9 cellular contexts compared by ENCODE assay signal in genomic region chr19:12872941-12873890, GRCh38. TPM values are rescaled to one million over a fixed set of nuclear protein-coding genes. Genes with fewer than 3 reads are reported as not detected.
DNase-seq lines count a peak whose midpoint lies in the region; FAIRE-seq and TF ChIP-seq lines count a peak whose summit lies in the region.
"Had no signal": no experiment of that assay in that cellular context is flagged by ENCODE, and none has a peak within 500 bp of the region (broad histone marks: within the 10 kb centered on the region; RNA-seq: fewer than 3 reads in every experiment).

No MANE protein-coding gene starts in this region.

- intact Hi-C loops in ascending aorta (cut with DNase I), result no loop called here

- H3K4me1 ChIP-seq in liver (ENCODE audit: control insufficient read depth in 4 of 4, insufficient read depth in 4 of 4, low read length in 3 of 4) (peaks cover 0 to 6% (median 3%) of the 10 kb centered on the region in 4 donors), thymus (ENCODE audit: control insufficient read depth, insufficient read depth, low read length) (no peaks in the 10 kb centered on the region), ascending aorta (peaks cover 0 to 2% of the 10 kb centered on the region in 2 donors)

- TF ChIP-seq CTCF in cardiac fibroblast (IDR thresholded peaks at IDR 0.05; ENCODE audit: low read depth, low read length) (no peak), liver (IDR thresholded peaks at IDR 0.05; ENCODE audit: low read depth, low read length, missing input control) (no peak), ascending aorta (IDR thresholded peaks at IDR 0.05) (no peak)

- no peaks in the 10 kb centered on the region for H3K9me3 ChIP-seq in liver (ENCODE audit: control insufficient read depth in 4 of 4, low read length in 3 of 4)
- H3K9me3 ChIP-seq in thymus (ENCODE audit: control insufficient read depth), result no peaks in the 10 kb centered on the region
- H3K9me3 ChIP-seq in ascending aorta, result no peaks in the 10 kb centered on the region

- peaks cover 0 to 10% (median 6%) of the 10 kb centered on the region in 4 donors for H3K36me3 ChIP-seq in liver (ENCODE audit: control insufficient read depth in 4 of 4, insufficient read depth in 3 of 4, low read depth in 1 of 4, low read length in 3 of 4)
- H3K36me3 ChIP-seq in thymus (ENCODE audit: control insufficient read depth, insufficient read depth), result peaks cover 32% of the 10 kb centered on the region
- H3K36me3 ChIP-seq in ascending aorta, result peaks cover 20 to 38% of the 10 kb centered on the region in 2 donors

- H3K4me3 ChIP-seq in cardiac fibroblast (replicated peaks in 1 of 2; ENCODE audit: low read depth in 2 of 2, low read length in 2 of 2) (peak overlapping the region; percentile 35 to 45), liver (ENCODE audit: low read depth in 1 of 3, low read length in 3 of 3) (peak overlapping the region in 2 of 3 donors; percentile 18 to 42), thymus (ENCODE audit: low read length) (peak overlapping the region; percentile 4), ascending aorta (peak overlapping the region in 1 of 2 donors; percentile 37)

- no peaks in the 10 kb centered on the region for H3K27me3 ChIP-seq in liver (ENCODE audit: control insufficient read depth in 4 of 4, insufficient read depth in 4 of 4, low read length in 3 of 4)
- no peaks in the 10 kb centered on the region for H3K27me3 ChIP-seq in thymus (ENCODE audit: control insufficient read depth, insufficient read depth)
- H3K27me3 ChIP-seq in ascending aorta, result no peaks in the 10 kb centered on the region

- WGBS in liver, result 40% methylated on average over 70 of the region's 70 CpGs
- WGBS in thymus, result 85% methylated on average over 70 of the region's 70 CpGs

- no peak overlapping the region for H3K9ac ChIP-seq in liver (ENCODE audit: low read depth in 1 of 2, low read length in 2 of 2)

- no peak for TF ChIP-seq POLR2A in GM12892 (IDR thresholded peaks at IDR 0.05; ENCODE audit: low read depth, low read length)

- H3K27ac ChIP-seq in liver (ENCODE audit: low read depth in 1 of 2, low read length in 2 of 2) (no peak overlapping the region), thymus (ENCODE audit: low read depth) (peak overlapping the region; percentile 31), ascending aorta (no peak overlapping the region)

- no peak for FAIRE-seq in GM12892 (lab: Jason Lieb, UNC)

- TF ChIP-seq RAD21 in liver (IDR thresholded peaks at IDR 0.05), result no peak

- peak; percentile 21 for DNase-seq in NCI-H2196 (lab: John Stamatoyannopoulos, UW; ENCODE audit: unreplicated experiment)
- DNase-seq in NCI-H2196 treated with DMSO at 0.1 percent for 48 hours (lab: John Stamatoyannopoulos, UW; ENCODE audit: unreplicated experiment), result no peak
- DNase-seq in SKM-1 (lab: John Stamatoyannopoulos, UW; ENCODE audit: unreplicated experiment), result peak; percentile 9
- DNase-seq in cardiac fibroblast (ENCODE audit: low read depth in 2 of 2), result peak; percentile 75 to 84
- no peak for DNase-seq in ascending aorta (ENCODE audit: low spot score in 2 of 2)
- DNase-seq in GM12892 (ENCODE audit: insufficient read length), result no peak

TF ChIP-seq in liver, 16 proteins besides CTCF, POLR2A, EP300 and RAD21:
- peak; percentile 93 to 94 for TF ChIP-seq EGR1 (IDR thresholded peaks at IDR 0.05; ENCODE audit: low read depth in 2 of 2)
- TF ChIP-seq RXRA (IDR thresholded peaks at IDR 0.05), result peak in 1 of 2 donors; percentile 15
- peak; percentile 57 for TF ChIP-seq NR2F2 (IDR thresholded peaks at IDR 0.05)
- no peak for TF ChIP-seq TAF1 (conservative IDR thresholded peaks at IDR 0.05)
TF ChIP-seq in liver: peak in this region for 3.

RNA-seq across cellular contexts. Expression of gene DNASE2, which starts 8.0 kb away (rescaled TPM):
- total RNA-seq in liver, result 10 to 100 TPM; 11.9 to 13.7 TPM
- polyA plus RNA-seq in liver, result 10 to 100 TPM; 11.3 to 18.4 TPM
- polyA plus RNA-seq in thymus, result 20.8 TPM
- 76.8 TPM for total RNA-seq in ascending aorta
- 14.7 TPM for polyA plus RNA-seq in GM12892 (2012; ENCODE audit: missing spikeins)

RNA-seq across cellular contexts. Expression of gene KLF1, which starts 13.8 kb away (rescaled TPM):
- total RNA-seq in liver (100 to 1,000 TPM in 1 of 2 donors, not detected in 1; 234 TPM), ascending aorta (not detected)
- polyA plus RNA-seq in liver (not detected), thymus (0.09 TPM)
- not detected for polyA plus RNA-seq in GM12892 (2012; ENCODE audit: missing spikeins)
- total RNA-seq: Daoy had no signal

RNA-seq across cellular contexts. Expression of gene GCDH, which starts 17.7 kb away (rescaled TPM):
- 100 to 1,000 TPM in 1 of 2 donors, 10 to 100 TPM in 1; 65.8 to 118 TPM for total RNA-seq in liver
- 10 to 100 TPM; 68.6 to 87.7 TPM for polyA plus RNA-seq in liver
- 33.6 TPM for polyA plus RNA-seq in thymus
- total RNA-seq in ascending aorta, result 20.6 TPM
- 37.1 TPM for polyA plus RNA-seq in GM12892 (2012; ENCODE audit: missing spikeins)

RNA-seq across cellular contexts. Expression of gene MAST1, which starts 34.9 kb away (rescaled TPM):
- total RNA-seq in liver (under 1 TPM; 0.08 to 0.19 TPM), ascending aorta (2.0 TPM)
- polyA plus RNA-seq in liver (under 1 TPM; 0.26 to 0.54 TPM), thymus (0.91 TPM)
- 1.1 TPM for polyA plus RNA-seq in GM12892 (2012; ENCODE audit: missing spikeins)

RNA-seq across cellular contexts. Expression of gene RTBDN, which starts 38.8 kb away (rescaled TPM):
- not detected for total RNA-seq in liver
- polyA plus RNA-seq in liver, result not detected
- 1.6 TPM for polyA plus RNA-seq in thymus
- not detected for total RNA-seq in ascending aorta
- polyA plus RNA-seq in GM12892 (2012; ENCODE audit: missing spikeins), result not detected
- total RNA-seq: Daoy had no signal

Comparison
In these comparisons a context has a peak if more than half of its experiments do, and no peak if none do; other contexts are left out.
1. DNase-seq: peak in NCI-H2196 (single experiment), SKM-1 (single experiment) and cardiac fibroblast (2 of 2); none in NCI-H2196 treated with DMSO at 0.1 percent for 48 hours (single experiment), ascending aorta (0 of 2) and GM12892 (single experiment).